In genomic region chr4:186723207-186724047, GRCh38 we compare ENCODE assay signal across 8 cellular contexts. TPM values are rescaled to one million over a fixed set of nuclear protein-coding genes. Genes with fewer than 3 reads are reported as not detected.
DNase-seq lines count a peak whose midpoint lies in the region; ATAC-seq, FAIRE-seq and TF ChIP-seq lines count a peak whose summit lies in the region.

FAT1 (minus strand) TSS chr4:186723856; CDS start chr4:186709827, 14,029 bp downstream.

- no TSS peak for BruUV-seq in OCI-LY7 (replicated peaks; lab: Mats Ljungman, UMichigan)

- H4K8ac ChIP-seq in H1 (ENCODE audit: extremely low read depth, insufficient read depth, low read length): peak within 1 kb of the TSS; percentile 88

- peaks cover 0 to 4% (median 0%) of the 10 kb centered on the region in 4 experiments; a peak in 1 of 8 replicates for H3K36me3 ChIP-seq in H1 (ENCODE audit: control insufficient read depth in 2 of 4, insufficient read depth in 4 of 4, low read length in 3 of 4)
- H3K36me3 ChIP-seq in lower lobe of right lung: no peaks in the 10 kb centered on the region
- no peaks in the 10 kb centered on the region for H3K36me3 ChIP-seq in testis (ENCODE audit: low read depth, missing control alignments)
- H3K36me3 ChIP-seq in OCI-LY7 (ENCODE audit: insufficient read depth, low read length): no peaks in the 10 kb centered on the region

- no peak for TF ChIP-seq CTCF in natural killer cell (IDR thresholded peaks at IDR 0.05)
- no peak for TF ChIP-seq CTCF in RWPE1 (conservative IDR thresholded peaks at IDR 0.05; ENCODE audit: low read depth)
- TF ChIP-seq CTCF in H1 (IDR thresholded peaks at IDR 0.05; ENCODE audit: control extremely low read depth in 1 of 3, insufficient read depth in 1 of 3, low read depth in 1 of 3, low read length in 3 of 3): no peak
- no peak for TF ChIP-seq CTCF in lower lobe of right lung (IDR thresholded peaks at IDR 0.05)
- TF ChIP-seq CTCF in testis (IDR thresholded peaks at IDR 0.05): no peak
- no peak for TF ChIP-seq CTCF in OCI-LY7 (conservative IDR thresholded peaks at IDR 0.05; ENCODE audit: low read length)

- TF ChIP-seq EP300 in H1 (IDR thresholded peaks at IDR 0.05; ENCODE audit: borderline replicate concordance in 1 of 2, low read depth in 2 of 2, low read length in 2 of 2): no peak

- peaks cover 30 to 31% of the 10 kb centered on the region in 2 donors for H3K27me3 Mint-ChIP-seq in natural killer cell (ENCODE audit: low read depth in 2 of 2)
- peaks cover 23 to 29% of the 10 kb centered on the region in 2 donors for H3K27me3 Mint-ChIP-seq in natural killer cell treated with Interleukin-12 subunit alpha and Interleukin-12 subunit beta and Interleukin-15 and Interleukin-18, amount 100 ng/mL, for 72 hours

- peaks cover 15% of the 10 kb centered on the region for H3K23me2 ChIP-seq in H1 (ENCODE audit: low read depth, low read length)

- no peak for FAIRE-seq in H1 (lab: Jason Lieb, UNC)

- H2BK12ac ChIP-seq in H1 (ENCODE audit: low read depth, low read length): peak within 1 kb of the TSS; percentile 77; the same call in 1 of the 2 replicates

- peak within 1 kb of the TSS; percentile 75 to 99 (median 96) for H3K4me3 ChIP-seq in H1 (ENCODE audit: extremely low read depth in 1 of 4, insufficient read depth in 2 of 4, low read depth in 3 of 4, low read length in 4 of 4)
- peak within 1 kb of the TSS; percentile 77 for H3K4me3 ChIP-seq in lower lobe of right lung
- peak within 1 kb of the TSS; percentile 80 to 86 for H3K4me3 ChIP-seq in testis
- H3K4me3 ChIP-seq in OCI-LY7 (ENCODE audit: low read depth, low read length, poor library complexity, severe bottlenecking): no peak within 1 kb of the TSS

- H2BK20ac ChIP-seq in H1 (ENCODE audit: low read length): no peak within 1 kb of the TSS

- no peak within 1 kb of the TSS for H3K23ac ChIP-seq in H1 (ENCODE audit: insufficient read length)

- H3K4me3 Mint-ChIP-seq in natural killer cell: peak within 1 kb of the TSS; percentile 55
- H3K4me3 Mint-ChIP-seq in natural killer cell treated with Interleukin-12 subunit alpha and Interleukin-12 subunit beta and Interleukin-15 and Interleukin-18, amount 100 ng/mL, for 72 hours: no peak within 1 kb of the TSS

- peak; percentile 69 to 73 for TF ChIP-seq POLR2A in H1 (IDR thresholded peaks at IDR 0.05; ENCODE audit: control extremely low read depth in 1 of 2, low read depth in 2 of 2, low read length in 2 of 2)
- TF ChIP-seq POLR2A in testis (IDR thresholded peaks at IDR 0.05): no peak

- H4K5ac ChIP-seq in H1 (ENCODE audit: insufficient read length, low read depth, low read length): peak within 1 kb of the TSS; percentile 76

- 2% methylated on average over 71 of the region's 117 CpGs; no CpG with 5 or more reads in 1 of the 2 experiments for WGBS in H1 (ENCODE audit: extremely low coverage in 1 of 2, insufficient coverage in 1 of 2, insufficient read length in 1 of 2, insufficient replicate concordance in 2 of 2, low coverage in 1 of 2, low lambda C conversion rate in 2 of 2, missing lambda C conversion rate in 1 of 2), 2 experiments
- WGBS in testis, 2 donors: 0% methylated on average over 55 to 84 of the region's 117 CpGs

- H2AK5ac ChIP-seq in H1 (ENCODE audit: low read depth, low read length): no peak within 1 kb of the TSS

- no peak within 1 kb of the TSS for H3K14ac ChIP-seq in H1 (ENCODE audit: insufficient read length)

- H3K79me2 ChIP-seq in H1 (ENCODE audit: control insufficient read depth in 1 of 2, insufficient read depth in 2 of 2, low read length in 2 of 2) (peaks cover 15 to 45% of the 10 kb centered on the region in 2 experiments), OCI-LY7 (ENCODE audit: insufficient read depth, low read depth, low read length) (no peaks in the 10 kb centered on the region)

- H3K36me3 Mint-ChIP-seq in natural killer cell: no peaks in the 10 kb centered on the region
- H3K36me3 Mint-ChIP-seq in natural killer cell treated with Interleukin-12 subunit alpha and Interleukin-12 subunit beta and Interleukin-15 and Interleukin-18, amount 100 ng/mL, for 72 hours: peaks cover 5% of the 10 kb centered on the region

- H3K4me2 ChIP-seq in H1 (ENCODE audit: insufficient read depth in 1 of 2, low read depth in 2 of 2, low read length in 2 of 2): peak within 1 kb of the TSS; percentile 93 to 97
- no peak within 1 kb of the TSS for H3K4me2 ChIP-seq in OCI-LY7 (ENCODE audit: low read length)

- peak within 1 kb of the TSS; percentile 43 for H2BK120ac ChIP-seq in H1 (replicated peaks; ENCODE audit: low read depth, low read length)

- POLR2A ChIA-PET in RWPE1 (lab: Yijun Ruan, JAX; ENCODE audit: low non-redundant PET): interaction anchor here (0.6 kb wide), 1 partner anchor 875 kb away, joined by 7 read pairs; no protein-coding TSS in a partner anchor
- POLR2A ChIA-PET in H1 (lab: Charles Lee; ENCODE audit: partially characterized antibody): interaction anchor here (0.8 to 2.2 kb wide), 14 partner anchors 8 to 1045 kb away, joined by 3 to 8 read pairs (median 4); partner anchors contain the start of gene F11
- POLR2A ChIA-PET in OCI-LY7 (lab: Charles Lee): no interaction called here

- peaks cover 0 to 3% of the 10 kb centered on the region in 2 donors for H3K9me3 Mint-ChIP-seq in natural killer cell
- no peaks in the 10 kb centered on the region for H3K9me3 Mint-ChIP-seq in natural killer cell treated with Interleukin-12 subunit alpha and Interleukin-12 subunit beta and Interleukin-15 and Interleukin-18, amount 100 ng/mL, for 72 hours

- H2BK15ac ChIP-seq in H1 (ENCODE audit: low read length): peak within 1 kb of the TSS; percentile 77; the same call in 1 of the 2 replicates

- H3K18ac ChIP-seq in H1 (ENCODE audit: extremely low read depth, low read length): peak within 1 kb of the TSS; percentile 93

- H3K27ac ChIP-seq in RWPE1: peak within 1 kb of the TSS; percentile 97
- peak within 1 kb of the TSS; percentile 91 for H3K27ac ChIP-seq in H1 (ENCODE audit: low read depth, low read length)
- peak within 1 kb of the TSS; percentile 81 for H3K27ac ChIP-seq in lower lobe of right lung
- peak within 1 kb of the TSS; percentile 84 to 92 for H3K27ac ChIP-seq in testis
- H3K27ac ChIP-seq in OCI-LY7 (ENCODE audit: low read depth, low read length, poor library complexity, severe bottlenecking): no peak within 1 kb of the TSS

- H3K4me1 Mint-ChIP-seq in natural killer cell: no peaks in the 10 kb centered on the region
- peaks cover 0 to 5% of the 10 kb centered on the region in 2 donors for H3K4me1 Mint-ChIP-seq in natural killer cell treated with Interleukin-12 subunit alpha and Interleukin-12 subunit beta and Interleukin-15 and Interleukin-18, amount 100 ng/mL, for 72 hours (ENCODE audit: low read depth in 2 of 2)

- H3K4me1 ChIP-seq in H1 (replicated peaks in 1 of 4; ENCODE audit: control insufficient read depth in 3 of 4, insufficient read depth in 4 of 4, low read length in 3 of 4): peaks cover 2 to 10% (median 5%) of the 10 kb centered on the region in 4 experiments; a peak in 4 of 7 replicates
- peaks cover 6% of the 10 kb centered on the region for H3K4me1 ChIP-seq in lower lobe of right lung
- peaks cover 21% of the 10 kb centered on the region for H3K4me1 ChIP-seq in testis
- no peaks in the 10 kb centered on the region for H3K4me1 ChIP-seq in OCI-LY7 (ENCODE audit: insufficient read depth, low read length, poor library complexity, severe bottlenecking)

- ATAC-seq in natural killer cell (no peak), lower lobe of right lung (peak; percentile 73 to 81), HG02763 (IDR thresholded peaks at IDR 0.05; ENCODE audit: unreplicated experiment) (no peak)
- no peak for ATAC-seq in natural killer cell treated with Interleukin-12 subunit alpha and Interleukin-12 subunit beta and Interleukin-15 and Interleukin-18, amount 100 ng/mL, for 72 hours

- no peak for DNase-seq in natural killer cell
- no peak for DNase-seq in natural killer cell treated with Interleukin-12 subunit alpha and Interleukin-12 subunit beta and Interleukin-15 and Interleukin-18, amount 100 ng/mL, for 72 hours (ENCODE audit: low spot score)
- peak; percentile 68 for DNase-seq in RWPE1 (ENCODE audit: low spot score)
- peak in 1 of 2 experiments; percentile 77 for DNase-seq in H1 (ENCODE audit: low read depth in 1 of 2, low spot score in 2 of 2)
- peak; percentile 60 for DNase-seq in lower lobe of right lung
- DNase-seq in testis: peak; percentile 75
- no peak for DNase-seq in OCI-LY7 (ENCODE audit: low spot score)

- CTCF ChIA-PET in RWPE1 (lab: Yijun Ruan, JAX) (interaction anchor here (0.6 to 1.0 kb wide), 4 partner anchors 49 to 770 kb away, joined by 3 to 4 read pairs (median 4); no protein-coding TSS in a partner anchor), H1 (lab: Charles Lee; ENCODE audit: partially characterized antibody) (interaction anchor here (0.9 to 1.8 kb wide), 5 partner anchors 54 to 223 kb away, joined by 3 to 4 read pairs (median 3); no protein-coding TSS in a partner anchor), OCI-LY7 (lab: Charles Lee; ENCODE audit: unreplicated experiment) (no interaction called here)

- no peak within 1 kb of the TSS for H2AFZ ChIP-seq in H1 (ENCODE audit: low read length)
- no peak within 1 kb of the TSS for H2AFZ ChIP-seq in OCI-LY7 (ENCODE audit: low read length)

- no peak for TF ChIP-seq RAD21 in H1 (IDR thresholded peaks at IDR 0.05 in 1 of 2, conservative IDR thresholded peaks at IDR 0.05 in 1 of 2; ENCODE audit: low read depth in 2 of 2, low read length in 2 of 2)

- H3K79me1 ChIP-seq in H1 (ENCODE audit: low read depth, low read length): no peaks in the 10 kb centered on the region; the same call in 1 of the 2 replicates

- H3K4ac ChIP-seq in H1 (replicated peaks; ENCODE audit: insufficient read length, low read depth, low read length): peak within 1 kb of the TSS; percentile 78

- H3K9me3 ChIP-seq in H1 (ENCODE audit: insufficient read depth in 2 of 2, low read depth in 1 of 2, low read length in 1 of 2) (no peaks in the 10 kb centered on the region; a peak in 1 of 4 replicates), lower lobe of right lung (peaks cover 13% of the 10 kb centered on the region), testis (no peaks in the 10 kb centered on the region), OCI-LY7 (ENCODE audit: low read length) (peaks cover 10% of the 10 kb centered on the region)

- H4K20me1 ChIP-seq in H1 (replicated peaks in 1 of 2; ENCODE audit: control insufficient read depth in 1 of 2, insufficient read depth in 2 of 2, low read length in 2 of 2) (peaks cover 9 to 17% of the 10 kb centered on the region in 2 experiments), OCI-LY7 (ENCODE audit: insufficient read depth, low read length) (no peaks in the 10 kb centered on the region)

- H3K27ac Mint-ChIP-seq in natural killer cell: no peak within 1 kb of the TSS
- no peak within 1 kb of the TSS for H3K27ac Mint-ChIP-seq in natural killer cell treated with Interleukin-12 subunit alpha and Interleukin-12 subunit beta and Interleukin-15 and Interleukin-18, amount 100 ng/mL, for 72 hours

- H3K27me3 ChIP-seq in H1 (replicated peaks in 1 of 4; ENCODE audit: control insufficient read depth in 3 of 4, extremely low read depth in 1 of 4, insufficient read depth in 3 of 4, low read length in 3 of 4) (peaks cover 0 to 8% (median 0%) of the 10 kb centered on the region in 4 experiments; a peak in 3 of 7 replicates), lower lobe of right lung (ENCODE audit: low read depth) (peaks cover 17% of the 10 kb centered on the region), testis (no peaks in the 10 kb centered on the region)

- H3K9ac ChIP-seq in H1 (replicated peaks in 1 of 4; ENCODE audit: extremely low read depth in 1 of 4, low read depth in 3 of 4, low read length in 3 of 4): peak within 1 kb of the TSS; percentile 69 to 93 (median 78)

- H3K56ac ChIP-seq in H1 (replicated peaks; ENCODE audit: insufficient read length, low read depth, low read length): peak within 1 kb of the TSS; percentile 89

- intact Hi-C loops in natural killer cell (cut with micrococcal nuclease) (no loop called here), lower lobe of right lung (cut with DNase I) (no loop called here), testis (cut with DNase I; ENCODE audit: low total_unique reads) (loop anchor here (10.0 kb wide), 1 partner anchor 49 kb away; no protein-coding TSS in a partner anchor), OCI-LY7 (cut with micrococcal nuclease; ENCODE audit: unreplicated experiment) (no loop called here)

- no peaks in the 10 kb centered on the region for H3K9me2 ChIP-seq in OCI-LY7 (ENCODE audit: insufficient read depth, low read length)

- peak within 1 kb of the TSS; percentile 92 for H4K91ac ChIP-seq in H1 (replicated peaks; ENCODE audit: insufficient read length, low read length)

- H2BK5ac ChIP-seq in H1 (ENCODE audit: low read depth, low read length): peak within 1 kb of the TSS; percentile 87

RNA-seq across cellular contexts. Expression of gene FAT1, which starts in this region (rescaled TPM):
- total RNA-seq in natural killer cell (not detected), lower lobe of right lung (106 TPM), testis (100 to 1,000 TPM; 118 to 157 TPM), OCI-LY7 (2022) (0.06 and 0.08 TPM in 2 replicates)
- total RNA-seq in natural killer cell treated with Interleukin-12 subunit alpha and Interleukin-12 subunit beta and Interleukin-15 and Interleukin-18, amount 100 ng/mL, for 72 hours: not detected
- 137 and 144 TPM in 2 replicates for total RNA-seq in H1 (2021; fragmentation: NEBNext Ultra II Directional; extraction: Animal tissue kit (Norgen Biotek cat#: 25700))
- polyA plus RNA-seq in H1 (2011; rRNA removed) (84.0 and 94.4 TPM in 2 replicates), testis (ENCODE audit: insufficient read depth, low read depth, low replicate concordance) (51.5 TPM)
- polyA plus RNA-seq in H1 (2011; cell fraction: cytosol; rRNA removed): 74.4 TPM
- polyA plus RNA-seq in H1 (2011; cell fraction: nucleus; rRNA removed): 371 TPM
- polyA plus RNA-seq in H1 (2012, experiment 1 of 2): 73.7 to 125 TPM (median 95.6 TPM) in 4 replicates
- 10.8 TPM for polyA plus RNA-seq in H1 (2012, experiment 2 of 2)
- 93.1 TPM for polyA plus RNA-seq in H1 (2013, experiment 1 of 2)
- polyA plus RNA-seq in H1 (2013, experiment 2 of 2): 69.3 TPM
- polyA minus RNA-seq in H1 (2011; rRNA and poly(A)+ RNA removed): 977 and 1,176 TPM in 2 replicates
- polyA minus RNA-seq in H1 (2011; cell fraction: cytosol; rRNA and poly(A)+ RNA removed): 243 TPM
- polyA minus RNA-seq in H1 (2011; cell fraction: nucleus; rRNA and poly(A)+ RNA removed): 409 TPM
- total RNA-seq in OCI-LY7 (2014; rRNA removed; shearing (Covaris generic)): under 0.01 TPM in 2 replicates

Comparison
In these comparisons a context has a peak if more than half of its experiments do, and no peak if none do; other contexts are left out.
1. RNA of gene FAT1 (total RNA-seq): 118 to 157 TPM in testis, 137 to 144 TPM in H1 and 106 TPM in lower lobe of right lung (single experiment); under 0.01 to 0.08 TPM in OCI-LY7, not detected in natural killer cell and not detected in natural killer cell treated with Interleukin-12 subunit alpha and Interleukin-12 subunit beta and Interleukin-15 and Interleukin-18, amount 100 ng/mL, for 72 hours; every median in the first group is over 10 times any median in the second.
2. ATAC-seq: peak in lower lobe of right lung (2 of 2); none in natural killer cell (0 of 3), natural killer cell treated with Interleukin-12 subunit alpha and Interleukin-12 subunit beta and Interleukin-15 and Interleukin-18, amount 100 ng/mL, for 72 hours (0 of 2) and HG02763 (single experiment).
3. DNase-seq: peak in RWPE1 (single experiment), lower lobe of right lung (single experiment) and testis (single experiment); none in natural killer cell (single experiment), natural killer cell treated with Interleukin-12 subunit alpha and Interleukin-12 subunit beta and Interleukin-15 and Interleukin-18, amount 100 ng/mL, for 72 hours (single experiment) and OCI-LY7 (single experiment).